ENCODE assay signal across 7 cellular contexts in the genomic region with DNA sequence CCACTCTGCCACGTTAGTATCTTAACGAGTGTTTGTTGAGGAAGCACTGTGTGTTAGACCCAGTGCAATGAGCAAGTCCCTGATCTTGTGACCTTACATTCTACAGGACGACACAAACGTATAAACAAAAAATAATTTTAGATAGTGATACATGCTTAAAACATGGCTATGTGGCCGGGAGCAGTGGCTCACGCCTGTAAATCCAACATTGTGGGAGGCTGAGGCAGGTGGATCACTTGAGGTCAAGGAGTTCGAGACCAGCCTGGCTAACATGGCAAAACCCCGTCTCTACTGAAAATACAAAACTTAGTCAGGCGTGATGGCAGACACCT.
DNase-seq lines count a peak whose midpoint lies in the region; ATAC-seq lines count a peak whose summit lies in the region.

No MANE protein-coding gene starts in this region.

- H3K9ac ChIP-seq in HUES6 (ENCODE audit: low read length) (peak overlapping the region; percentile 92), iPS-20b (ENCODE audit: low read depth, low read length) (peak overlapping the region; percentile 87), stomach smooth muscle (ENCODE audit: low read length in 2 of 2) (peak overlapping the region; percentile 62 to 87)

- H3K27me3 ChIP-seq in HUES6 (ENCODE audit: control insufficient read depth, insufficient read depth, low read length) (no peaks in the 10 kb centered on the region), iPS-20b (ENCODE audit: insufficient read depth, low read length) (peaks cover 10% of the 10 kb centered on the region), stomach smooth muscle (ENCODE audit: control insufficient read depth in 1 of 2, insufficient read depth in 2 of 2, low read length in 2 of 2) (no peaks in the 10 kb centered on the region)

- H3K4me3 ChIP-seq in HUES6 (ENCODE audit: low read depth, low read length) (peak overlapping the region; percentile 72), iPS-20b (ENCODE audit: low read length) (peak overlapping the region; percentile 95), stomach smooth muscle (ENCODE audit: low read length in 2 of 2) (peak overlapping the region; percentile 80 to 81)

- H3K4me1 ChIP-seq in HUES6 (ENCODE audit: control insufficient read depth, insufficient read depth, low read length) = peaks cover 15% of the 10 kb centered on the region
- peaks cover 4% of the 10 kb centered on the region for H3K4me1 ChIP-seq in iPS-20b (ENCODE audit: insufficient read depth, low read length)
- H3K4me1 ChIP-seq in stomach smooth muscle (ENCODE audit: control insufficient read depth, insufficient read depth, low read length) = peaks cover 31% of the 10 kb centered on the region

- H3K27ac ChIP-seq in HUES6 (ENCODE audit: low read depth, low read length) (peak overlapping the region; percentile 72), iPS-20b (ENCODE audit: low read length) (peak overlapping the region; percentile 83), stomach smooth muscle (ENCODE audit: low read length) (peak overlapping the region; percentile 85)

- H3K36me3 Mint-ChIP-seq in activated naive CD8-positive, alpha-beta T cell = no peaks in the 10 kb centered on the region

- H3K4me1 Mint-ChIP-seq in activated naive CD8-positive, alpha-beta T cell (ENCODE audit: low read depth) = peaks cover 21% of the 10 kb centered on the region

- ATAC-seq in GM19324 (IDR thresholded peaks at IDR 0.05; ENCODE audit: low FRiP score, unreplicated experiment) = no peak

- H3K9me3 ChIP-seq in HUES6 (ENCODE audit: control insufficient read depth, insufficient read depth, low read depth, low read length) = no peaks in the 10 kb centered on the region
- H3K9me3 ChIP-seq in iPS-20b (ENCODE audit: insufficient read depth, low read depth, low read length) = no peaks in the 10 kb centered on the region
- H3K9me3 ChIP-seq in stomach smooth muscle (ENCODE audit: control insufficient read depth in 2 of 2, low read length in 2 of 2) = no peaks in the 10 kb centered on the region

- H3K27me3 Mint-ChIP-seq in activated naive CD8-positive, alpha-beta T cell = no peaks in the 10 kb centered on the region

- peak overlapping the region; percentile 91 for H3K4me3 Mint-ChIP-seq in activated naive CD8-positive, alpha-beta T cell

- H3K36me3 ChIP-seq in HUES6 (ENCODE audit: control insufficient read depth, insufficient read depth, low read length) = no peaks in the 10 kb centered on the region
- H3K36me3 ChIP-seq in iPS-20b (ENCODE audit: insufficient read depth, low read depth, low read length) = peaks cover 10% of the 10 kb centered on the region; the same call in 1 of the 2 replicates
- no peaks in the 10 kb centered on the region for H3K36me3 ChIP-seq in stomach smooth muscle (ENCODE audit: control insufficient read depth in 2 of 2, insufficient read depth in 2 of 2, low read length in 2 of 2)

- H3K27ac Mint-ChIP-seq in activated naive CD8-positive, alpha-beta T cell = peak overlapping the region; percentile 98

- DNase-seq in stimulated activated naive CD4-positive, alpha-beta T cell (lab: John Stamatoyannopoulos, UW) = no peak
- no peak for DNase-seq in NCI-H1105 treated with DMSO at 0.1 percent for 48 hours (lab: John Stamatoyannopoulos, UW)

- H3K9me3 Mint-ChIP-seq in activated naive CD8-positive, alpha-beta T cell (ENCODE audit: low read depth) = no peaks in the 10 kb centered on the region
